Comparison of ENCODE assay signal across 1 cellular context in the genomic region with DNA sequence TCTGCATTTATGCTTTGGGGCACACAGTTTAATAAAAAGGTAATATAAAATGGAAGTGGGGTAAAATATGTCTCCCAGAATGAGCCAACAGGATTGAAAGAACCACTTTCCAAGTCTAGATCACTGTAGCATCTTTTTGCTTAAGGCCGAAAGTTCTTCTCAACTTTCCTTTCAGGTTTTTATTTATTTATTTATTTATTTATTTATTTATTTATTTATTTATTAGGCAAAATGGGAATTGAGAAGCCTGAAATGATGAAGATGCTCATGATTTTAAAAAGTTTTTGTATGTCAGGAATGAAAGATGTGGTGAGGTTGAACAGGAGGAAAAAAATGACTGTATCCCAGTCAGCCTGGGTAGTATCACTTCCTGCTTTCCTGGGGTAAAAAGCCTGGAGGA.
TF ChIP-seq lines count a peak whose summit lies in the region.

No MANE protein-coding gene starts in this region.

TF ChIP-seq in HEK293, 187 proteins besides CTCF, POLR2A, EP300 and RAD21 (continued from another document):
- TF ChIP-seq, protein P1, sequence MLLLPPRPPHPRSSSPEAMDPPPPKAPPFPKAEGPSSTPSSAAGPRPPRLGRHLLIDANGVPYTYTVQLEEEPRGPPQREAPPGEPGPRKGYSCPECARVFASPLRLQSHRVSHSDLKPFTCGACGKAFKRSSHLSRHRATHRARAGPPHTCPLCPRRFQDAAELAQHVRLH (tag by site-specific recombination; IDR thresholded peaks at IDR 0.05): peak; percentile 65; the same call in 1 of the 2 replicates
- TF ChIP-seq, protein P2, sequence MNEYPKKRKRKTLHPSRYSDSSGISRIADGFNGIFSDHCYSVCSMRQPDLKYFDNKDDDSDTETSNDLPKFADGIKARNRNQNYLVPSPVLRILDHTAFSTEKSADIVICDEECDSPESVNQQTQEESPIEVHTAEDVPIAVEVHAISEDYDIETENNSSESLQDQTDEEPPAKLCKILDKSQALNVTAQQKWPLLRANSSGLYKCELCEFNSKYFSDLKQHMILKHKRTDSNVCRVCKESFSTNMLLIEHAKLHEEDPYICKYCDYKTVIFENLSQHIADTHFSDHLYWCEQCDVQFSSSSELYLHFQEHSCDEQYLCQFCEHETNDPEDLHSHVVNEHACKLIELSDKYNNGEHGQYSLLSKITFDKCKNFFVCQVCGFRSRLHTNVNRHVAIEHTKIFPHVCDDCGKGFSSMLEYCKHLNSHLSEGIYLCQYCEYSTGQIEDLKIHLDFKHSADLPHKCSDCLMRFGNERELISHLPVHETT (tag by site-specific recombination; IDR thresholded peaks at IDR 0.05): no peak
- TF ChIP-seq, protein P3, sequence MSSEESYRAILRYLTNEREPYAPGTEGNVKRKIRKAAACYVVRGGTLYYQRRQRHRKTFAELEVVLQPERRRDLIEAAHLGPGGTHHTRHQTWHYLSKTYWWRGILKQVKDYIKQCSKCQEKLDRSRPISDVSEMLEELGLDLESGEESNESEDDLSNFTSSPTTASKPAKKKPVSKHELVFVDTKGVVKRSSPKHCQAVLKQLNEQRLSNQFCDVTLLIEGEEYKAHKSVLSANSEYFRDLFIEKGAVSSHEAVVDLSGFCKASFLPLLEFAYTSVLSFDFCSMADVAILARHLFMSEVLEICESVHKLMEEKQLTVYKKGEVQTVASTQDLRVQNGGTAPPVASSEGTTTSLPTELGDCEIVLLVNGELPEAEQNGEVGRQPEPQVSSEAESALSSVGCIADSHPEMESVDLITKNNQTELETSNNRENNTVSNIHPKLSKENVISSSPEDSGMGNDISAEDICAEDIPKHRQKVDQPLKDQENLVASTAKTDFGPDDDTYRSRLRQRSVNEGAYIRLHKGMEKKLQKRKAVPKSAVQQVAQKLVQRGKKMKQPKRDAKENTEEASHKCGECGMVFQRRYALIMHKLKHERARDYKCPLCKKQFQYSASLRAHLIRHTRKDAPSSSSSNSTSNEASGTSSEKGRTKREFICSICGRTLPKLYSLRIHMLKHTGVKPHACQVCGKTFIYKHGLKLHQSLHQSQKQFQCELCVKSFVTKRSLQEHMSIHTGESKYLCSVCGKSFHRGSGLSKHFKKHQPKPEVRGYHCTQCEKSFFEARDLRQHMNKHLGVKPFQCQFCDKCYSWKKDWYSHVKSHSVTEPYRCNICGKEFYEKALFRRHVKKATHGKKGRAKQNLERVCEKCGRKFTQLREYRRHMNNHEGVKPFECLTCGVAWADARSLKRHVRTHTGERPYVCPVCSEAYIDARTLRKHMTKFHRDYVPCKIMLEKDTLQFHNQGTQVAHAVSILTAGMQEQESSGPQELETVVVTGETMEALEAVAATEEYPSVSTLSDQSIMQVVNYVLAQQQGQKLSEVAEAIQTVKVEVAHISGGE (tag by site-specific recombination; conservative IDR thresholded peaks at IDR 0.05; ENCODE audit: low read depth): peak; percentile 64
- TF ChIP-seq, protein P4, sequence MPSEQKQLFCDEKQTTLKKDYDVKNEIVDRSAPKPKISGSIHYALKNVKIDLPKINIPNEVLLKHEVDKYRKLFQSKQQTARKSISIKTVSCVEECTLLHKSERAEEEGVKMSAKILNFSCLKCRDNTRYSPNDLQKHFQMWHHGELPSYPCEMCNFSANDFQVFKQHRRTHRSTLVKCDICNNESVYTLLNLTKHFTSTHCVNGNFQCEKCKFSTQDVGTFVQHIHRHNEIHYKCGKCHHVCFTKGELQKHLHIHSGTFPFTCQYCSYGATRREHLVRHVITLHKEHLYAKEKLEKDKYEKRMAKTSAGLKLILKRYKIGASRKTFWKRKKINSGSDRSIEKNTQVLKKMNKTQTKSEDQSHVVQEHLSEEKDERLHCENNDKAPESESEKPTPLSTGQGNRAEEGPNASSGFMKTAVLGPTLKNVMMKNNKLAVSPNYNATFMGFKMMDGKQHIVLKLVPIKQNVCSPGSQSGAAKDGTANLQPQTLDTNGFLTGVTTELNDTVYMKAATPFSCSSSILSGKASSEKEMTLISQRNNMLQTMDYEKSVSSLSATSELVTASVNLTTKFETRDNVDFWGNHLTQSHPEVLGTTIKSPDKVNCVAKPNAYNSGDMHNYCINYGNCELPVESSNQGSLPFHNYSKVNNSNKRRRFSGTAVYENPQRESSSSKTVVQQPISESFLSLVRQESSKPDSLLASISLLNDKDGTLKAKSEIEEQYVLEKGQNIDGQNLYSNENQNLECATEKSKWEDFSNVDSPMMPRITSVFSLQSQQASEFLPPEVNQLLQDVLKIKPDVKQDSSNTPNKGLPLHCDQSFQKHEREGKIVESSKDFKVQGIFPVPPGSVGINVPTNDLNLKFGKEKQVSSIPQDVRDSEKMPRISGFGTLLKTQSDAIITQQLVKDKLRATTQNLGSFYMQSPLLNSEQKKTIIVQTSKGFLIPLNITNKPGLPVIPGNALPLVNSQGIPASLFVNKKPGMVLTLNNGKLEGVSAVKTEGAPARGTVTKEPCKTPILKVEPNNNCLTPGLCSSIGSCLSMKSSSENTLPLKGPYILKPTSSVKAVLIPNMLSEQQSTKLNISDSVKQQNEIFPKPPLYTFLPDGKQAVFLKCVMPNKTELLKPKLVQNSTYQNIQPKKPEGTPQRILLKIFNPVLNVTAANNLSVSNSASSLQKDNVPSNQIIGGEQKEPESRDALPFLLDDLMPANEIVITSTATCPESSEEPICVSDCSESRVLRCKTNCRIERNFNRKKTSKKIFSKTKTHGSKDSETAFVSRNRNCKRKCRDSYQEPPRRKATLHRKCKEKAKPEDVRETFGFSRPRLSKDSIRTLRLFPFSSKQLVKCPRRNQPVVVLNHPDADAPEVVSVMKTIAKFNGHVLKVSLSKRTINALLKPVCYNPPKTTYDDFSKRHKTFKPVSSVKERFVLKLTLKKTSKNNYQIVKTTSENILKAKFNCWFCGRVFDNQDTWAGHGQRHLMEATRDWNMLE (tag by site-specific recombination; conservative IDR thresholded peaks at IDR 0.05; ENCODE audit: low read depth): peak; percentile 86
- TF ChIP-seq ZBTB8A (tag by site-specific recombination; IDR thresholded peaks at IDR 0.05) (peak; percentile 71), SP7 (tag by site-specific recombination; IDR thresholded peaks at IDR 0.05) (no peak), ZNF629 (tag by site-specific recombination; IDR thresholded peaks at IDR 0.05) (0 out of 2 replicates have a peak, but pooled peaks have one; percentile 31), ZNF266 (tag by site-specific recombination; IDR thresholded peaks at IDR 0.05; ENCODE audit: low read depth) (peak; percentile 19; the same call in 1 of the 2 replicates), KLF1 (tag by site-specific recombination; IDR thresholded peaks at IDR 0.05) (no peak), ZNF555 (tag by site-specific recombination; conservative IDR thresholded peaks at IDR 0.05) (peak; percentile 83), ZNF654 (tag by site-specific recombination; IDR thresholded peaks at IDR 0.05; ENCODE audit: low read depth) (peak; percentile 39), ZNF664 (tag by site-specific recombination; IDR thresholded peaks at IDR 0.05) (0 out of 2 replicates have a peak, but pooled peaks have one; percentile 40), ZNF501 (tag by site-specific recombination; IDR thresholded peaks at IDR 0.05) (0 out of 2 replicates have a peak, but pooled peaks have one; percentile 29), ZNF791 (tag by site-specific recombination; IDR thresholded peaks at IDR 0.05) (peak; percentile 60; the same call in 1 of the 2 replicates), ZNF121 (tag by site-specific recombination; IDR thresholded peaks at IDR 0.05) (no peak), ZNF140 (tag by site-specific recombination; IDR thresholded peaks at IDR 0.05) (peak; percentile 77), ZNF292 (tag by site-specific recombination; IDR thresholded peaks at IDR 0.05; ENCODE audit: borderline replicate concordance, low read depth) (0 out of 2 replicates have a peak, but pooled peaks have one; percentile 35), ZNF558 (tag by site-specific recombination; IDR thresholded peaks at IDR 0.05) (0 out of 2 replicates have a peak, but pooled peaks have one; percentile 28), PRDM1 (tag by site-specific recombination; IDR thresholded peaks at IDR 0.05) (no peak), ZNF404 (tag by site-specific recombination; IDR thresholded peaks at IDR 0.05) (0 out of 2 replicates have a peak, but pooled peaks have one; percentile 62), ZBTB21 (tag by site-specific recombination; IDR thresholded peaks at IDR 0.05) (peak; percentile 56; the same call in 1 of the 2 replicates), ZNF394 (tag by site-specific recombination; IDR thresholded peaks at IDR 0.05; ENCODE audit: borderline replicate concordance) (peak; percentile 92)
- TF ChIP-seq, protein P5, sequence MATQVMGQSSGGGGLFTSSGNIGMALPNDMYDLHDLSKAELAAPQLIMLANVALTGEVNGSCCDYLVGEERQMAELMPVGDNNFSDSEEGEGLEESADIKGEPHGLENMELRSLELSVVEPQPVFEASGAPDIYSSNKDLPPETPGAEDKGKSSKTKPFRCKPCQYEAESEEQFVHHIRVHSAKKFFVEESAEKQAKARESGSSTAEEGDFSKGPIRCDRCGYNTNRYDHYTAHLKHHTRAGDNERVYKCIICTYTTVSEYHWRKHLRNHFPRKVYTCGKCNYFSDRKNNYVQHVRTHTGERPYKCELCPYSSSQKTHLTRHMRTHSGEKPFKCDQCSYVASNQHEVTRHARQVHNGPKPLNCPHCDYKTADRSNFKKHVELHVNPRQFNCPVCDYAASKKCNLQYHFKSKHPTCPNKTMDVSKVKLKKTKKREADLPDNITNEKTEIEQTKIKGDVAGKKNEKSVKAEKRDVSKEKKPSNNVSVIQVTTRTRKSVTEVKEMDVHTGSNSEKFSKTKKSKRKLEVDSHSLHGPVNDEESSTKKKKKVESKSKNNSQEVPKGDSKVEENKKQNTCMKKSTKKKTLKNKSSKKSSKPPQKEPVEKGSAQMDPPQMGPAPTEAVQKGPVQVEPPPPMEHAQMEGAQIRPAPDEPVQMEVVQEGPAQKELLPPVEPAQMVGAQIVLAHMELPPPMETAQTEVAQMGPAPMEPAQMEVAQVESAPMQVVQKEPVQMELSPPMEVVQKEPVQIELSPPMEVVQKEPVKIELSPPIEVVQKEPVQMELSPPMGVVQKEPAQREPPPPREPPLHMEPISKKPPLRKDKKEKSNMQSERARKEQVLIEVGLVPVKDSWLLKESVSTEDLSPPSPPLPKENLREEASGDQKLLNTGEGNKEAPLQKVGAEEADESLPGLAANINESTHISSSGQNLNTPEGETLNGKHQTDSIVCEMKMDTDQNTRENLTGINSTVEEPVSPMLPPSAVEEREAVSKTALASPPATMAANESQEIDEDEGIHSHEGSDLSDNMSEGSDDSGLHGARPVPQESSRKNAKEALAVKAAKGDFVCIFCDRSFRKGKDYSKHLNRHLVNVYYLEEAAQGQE (tag by site-specific recombination; IDR thresholded peaks at IDR 0.05): no peak
- TF ChIP-seq, protein P6, sequence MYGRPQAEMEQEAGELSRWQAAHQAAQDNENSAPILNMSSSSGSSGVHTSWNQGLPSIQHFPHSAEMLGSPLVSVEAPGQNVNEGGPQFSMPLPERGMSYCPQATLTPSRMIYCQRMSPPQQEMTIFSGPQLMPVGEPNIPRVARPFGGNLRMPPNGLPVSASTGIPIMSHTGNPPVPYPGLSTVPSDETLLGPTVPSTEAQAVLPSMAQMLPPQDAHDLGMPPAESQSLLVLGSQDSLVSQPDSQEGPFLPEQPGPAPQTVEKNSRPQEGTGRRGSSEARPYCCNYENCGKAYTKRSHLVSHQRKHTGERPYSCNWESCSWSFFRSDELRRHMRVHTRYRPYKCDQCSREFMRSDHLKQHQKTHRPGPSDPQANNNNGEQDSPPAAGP (tag by site-specific recombination; IDR thresholded peaks at IDR 0.05): no peak
